29 cellular contexts compared by ENCODE assay signal in the genomic region with DNA sequence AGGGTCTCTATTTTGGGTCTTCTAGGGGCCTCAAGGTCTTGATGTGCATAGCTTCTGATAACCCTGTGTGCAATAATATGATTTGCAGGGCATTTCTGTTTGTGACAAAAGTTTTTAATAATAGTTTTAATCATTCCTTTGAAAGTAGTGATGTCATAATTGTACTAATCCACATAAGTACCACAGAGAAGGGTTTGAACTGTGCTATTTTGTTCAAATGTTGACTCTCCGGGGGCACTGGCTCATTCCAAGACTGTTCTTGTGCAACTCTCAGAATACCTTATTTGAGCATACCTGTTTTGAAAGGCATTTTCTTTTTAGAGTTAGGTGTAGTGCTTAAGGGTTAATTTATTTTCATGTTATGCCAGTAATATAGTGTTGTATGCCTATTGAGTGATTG.
"Had no signal": no experiment of that assay in that cellular context is flagged by ENCODE, and none has a peak within 500 bp of the region (broad histone marks: within the 10 kb centered on the region; RNA-seq: fewer than 3 reads in every experiment).

No MANE protein-coding gene starts in this region.

- DNase-seq: activated CD4-positive, alpha-beta memory T cell treated with anti-CD3 and anti-CD28 coated beads, Interleukin-2, amount 10 ng/mL, durations not matched to agents 7 days and 5 days; activated CD4-positive, alpha-beta T cell treated with anti-CD3 and anti-CD28 coated beads for 1 hour; activated CD4-positive, alpha-beta T cell treated with anti-CD3 and anti-CD28 coated beads for 48 hours; activated CD4-positive, CD25-positive, alpha-beta regulatory T cell; activated CD8-positive, alpha-beta memory T cell treated with anti-CD3 and anti-CD28 coated beads for 24 hours; activated CD8-positive, alpha-beta memory T cell treated with anti-CD3 and anti-CD28 coated beads, Interleukin-2, amount 10 ng/mL, durations not matched to agents 7 days and 5 days; activated CD8-positive, alpha-beta memory T cell treated with anti-CD3 and anti-CD28 coated beads, Interleukin-2, amount 50 U/mL, for 48 hours; activated effector memory CD4-positive, alpha-beta T cell treated with Interleukin-2 at 50 U/mL for 16 hours; activated naive CD4-positive, alpha-beta T cell treated with anti-CD3 and anti-CD28 coated beads, Interleukin-2, amount 10 ng/mL, durations not matched to agents 7 days and 5 days; activated T-cell treated with anti-CD3 and anti-CD28 coated beads, Interleukin-2, amount 50 U/mL, for 48 hours; Karpas-422; NCI-H1105; NCI-H1417 treated with DMSO at 0.1 percent for 48 hours; NCI-H1694; NCI-H1930; NCI-H2081 treated with DMSO at 0.1 percent for 48 hours; NCI-H345; NCI-H524 treated with DMSO at 0.1 percent for 48 hours; PC-9; SIG-M5; T-helper 1 cell; T1000; WERI-Rb-1 had no signal

- H3K4me1 ChIP-seq: ascending aorta had no signal

- H3K9me3 ChIP-seq: ascending aorta had no signal

- FAIRE-seq: RCC 7860 had no signal

- H3K4me2 ChIP-seq: PC-9 had no signal

- ATAC-seq: activated CD8-positive, alpha-beta memory T cell treated with anti-CD3 and anti-CD28 coated beads, Interleukin-2, amount 10 ng/mL, durations not matched to agents 7 days and 5 days; Right ventricle myocardium inferior; SK-N-SH treated with all-trans-retinoic acid at 6 μM for 48 hours had no signal

- H3K27me3 ChIP-seq: ascending aorta, cardiac muscle cell had no signal

- H3K27ac ChIP-seq: ascending aorta, cardiac muscle cell, PC-9, RWPE1, WERI-Rb-1 had no signal

- H2AFZ ChIP-seq: PC-9 had no signal

- H3K4me3 ChIP-seq: ascending aorta, cardiac muscle cell, PC-9 had no signal
